Comparison of ENCODE assay signal across 7 cellular contexts in the genomic region with DNA sequence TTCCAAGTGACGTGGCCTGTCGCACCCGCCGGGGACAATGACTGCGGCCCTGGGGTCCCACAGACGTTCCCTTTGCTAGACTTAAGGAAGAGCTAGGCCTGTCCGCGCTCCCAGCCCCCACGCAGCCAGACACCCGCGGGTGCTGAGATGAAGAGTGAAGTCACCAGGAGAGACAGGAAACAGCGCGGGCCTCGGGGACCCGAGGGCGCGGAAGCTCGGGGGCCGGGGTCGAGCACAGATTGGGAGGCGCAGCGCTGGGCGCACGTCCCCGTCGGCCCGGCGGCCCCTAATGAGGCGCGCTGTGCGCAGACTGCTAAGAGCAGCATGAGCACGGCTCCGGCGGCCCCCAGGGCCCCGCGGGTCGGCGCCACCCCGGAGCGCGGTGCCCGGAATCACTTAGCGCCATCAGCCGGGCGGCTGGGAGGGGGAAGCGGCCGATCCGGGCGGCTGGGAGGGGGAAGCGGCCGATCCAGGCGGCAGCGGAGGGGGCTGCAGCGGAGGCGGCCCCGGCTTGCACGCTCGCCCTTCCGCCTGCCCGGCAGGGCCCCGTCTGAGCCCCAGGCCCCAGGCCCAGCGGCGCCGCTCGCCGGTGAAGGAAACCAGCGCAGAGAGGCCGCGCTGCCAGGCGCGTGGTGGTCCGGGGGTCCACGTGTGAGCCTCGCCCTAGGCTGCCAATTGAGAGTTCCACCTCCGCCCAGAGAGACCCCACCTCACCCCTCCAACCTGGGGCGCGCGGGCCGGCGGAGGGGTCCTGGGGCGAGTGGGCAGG. TPM values are rescaled to one million over a fixed set of nuclear protein-coding genes. Genes with fewer than 3 reads are reported as not detected.
DNase-seq lines count a peak whose midpoint lies in the region; ATAC-seq and TF ChIP-seq lines count a peak whose summit lies in the region.
"Had no signal": no experiment of that assay in that cellular context is flagged by ENCODE, and none has a peak within 500 bp of the region (broad histone marks: within the 10 kb centered on the region; RNA-seq: fewer than 3 reads in every experiment).

No MANE protein-coding gene starts in this region.

- intact Hi-C loops in esophagus squamous epithelium (cut with DNase I) = no loop called here

- H3K4me1 ChIP-seq in esophagus squamous epithelium = peaks cover 2 to 12% (median 5%) of the 10 kb centered on the region in 3 donors

- no peak for TF ChIP-seq POLR2A in esophagus squamous epithelium (IDR thresholded peaks at IDR 0.05)

- H3K4me3 ChIP-seq in esophagus squamous epithelium = peak overlapping the region; percentile 6 to 56 (median 26)

- WGBS in esophagus squamous epithelium, 2 donors = 7 to 19% methylated on average over 14 to 29 of the region's 81 CpGs

- ATAC-seq in stimulated activated naive CD8-positive, alpha-beta T cell treated with anti-CD3 and anti-CD28 coated beads, Interleukin-15, Interleukin-2, amounts not matched to agents 100 U/mL and 50 U/mL, for 24 hours = peak; percentile 67
- ATAC-seq in GM18511 (IDR thresholded peaks at IDR 0.05; ENCODE audit: unreplicated experiment) (no peak), GM19328 (IDR thresholded peaks at IDR 0.05; ENCODE audit: unreplicated experiment) (no peak)
- ATAC-seq: Panc1 had no signal

- peak; percentile 62 for DNase-seq in activated CD4-positive, alpha-beta T cell treated with anti-CD3 and anti-CD28 coated beads for 48 hours
- DNase-seq in esophagus squamous epithelium (lab: John Stamatoyannopoulos, UW) (no peak), NAMALWA (ENCODE audit: low spot score) (no peak)
- peak; percentile 57 for DNase-seq in stimulated activated naive CD8-positive, alpha-beta T cell treated with anti-CD3 and anti-CD28 coated beads, Interleukin-15, Interleukin-2, amounts not matched to agents 100 U/mL and 50 U/mL, for 24 hours

- H3K27ac ChIP-seq in esophagus squamous epithelium = no peak overlapping the region

- TF ChIP-seq CTCF in esophagus squamous epithelium (IDR thresholded peaks at IDR 0.05) = no peak

- no peaks in the 10 kb centered on the region for H3K36me3 ChIP-seq in esophagus squamous epithelium

- H3K9me3 ChIP-seq in esophagus squamous epithelium = no peaks in the 10 kb centered on the region

- peaks cover 0 to 62% (median 4%) of the 10 kb centered on the region in 4 donors for H3K27me3 ChIP-seq in esophagus squamous epithelium

RNA-seq across cellular contexts. Expression of gene AVP, which starts 8.3 kb away (rescaled TPM):
- total RNA-seq in esophagus squamous epithelium = not detected

RNA-seq across cellular contexts. Expression of gene OXT, which starts 21.4 kb away (rescaled TPM):
- not detected for total RNA-seq in esophagus squamous epithelium

RNA-seq across cellular contexts. Expression of gene MRPS26, which starts 46.9 kb away (rescaled TPM):
- total RNA-seq in esophagus squamous epithelium = 10 to 100 TPM; 39.5 to 60.7 (median 50.9) TPM

RNA-seq across cellular contexts. Expression of gene GNRH2, which starts 49.4 kb away (rescaled TPM):
- not detected for total RNA-seq in esophagus squamous epithelium

Comparison
In these comparisons a context has a peak if more than half of its experiments do, and no peak if none do; other contexts are left out.
1. DNase-seq: peak in activated CD4-positive, alpha-beta T cell treated with anti-CD3 and anti-CD28 coated beads for 48 hours (single experiment) and stimulated activated naive CD8-positive, alpha-beta T cell treated with anti-CD3 and anti-CD28 coated beads, Interleukin-15, Interleukin-2, amounts not matched to agents 100 U/mL and 50 U/mL, for 24 hours (single experiment); none in esophagus squamous epithelium (single experiment) and NAMALWA (single experiment).